Comparison of ENCODE assay signal across 8 cellular contexts in the genomic region with DNA sequence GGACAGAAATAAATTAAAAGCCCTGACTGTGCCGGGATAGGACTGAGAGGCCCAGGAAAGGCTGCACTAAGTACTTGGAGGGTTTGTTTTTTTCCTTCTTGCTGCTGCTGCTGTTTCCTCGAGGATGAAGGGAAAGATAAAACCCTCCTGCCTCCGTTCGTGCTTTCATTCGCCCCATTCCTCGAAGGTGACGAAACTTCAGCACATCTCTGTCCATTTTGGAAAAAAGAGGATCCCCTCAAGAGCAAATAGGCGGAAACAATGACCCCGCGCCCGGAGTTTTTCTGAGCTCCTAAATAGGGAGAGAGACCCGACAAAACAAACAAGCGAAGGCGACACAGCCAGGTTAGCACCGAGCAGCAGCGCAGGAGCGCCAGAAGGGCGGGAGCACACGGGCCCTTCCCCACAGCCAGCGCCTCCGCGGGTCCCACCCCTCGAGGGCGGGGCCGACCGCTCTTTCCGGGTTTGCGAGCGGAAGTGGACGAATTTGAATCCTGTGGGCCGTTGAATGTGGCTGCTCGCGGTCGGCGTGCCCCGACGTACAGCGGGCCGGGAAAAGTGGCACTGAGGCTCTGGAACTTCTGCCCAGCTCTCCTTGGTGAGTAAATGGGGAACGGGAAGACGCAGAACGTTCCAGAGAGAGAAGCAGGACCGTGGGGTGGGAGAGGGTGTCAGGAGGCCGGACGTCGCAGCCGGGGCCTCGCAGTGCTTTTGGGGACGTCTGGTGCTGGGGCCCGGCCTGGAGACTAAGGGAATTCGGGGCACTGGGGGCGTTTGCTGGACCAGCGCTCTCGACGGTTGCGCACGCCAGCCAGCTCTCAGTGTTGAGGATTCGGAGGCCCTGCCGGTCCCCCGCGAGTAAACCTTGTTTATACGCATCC. TPM values are rescaled to one million over a fixed set of nuclear protein-coding genes. Genes with fewer than 3 reads are reported as not detected.
DNase-seq lines count a peak whose midpoint lies in the region; ATAC-seq and TF ChIP-seq lines count a peak whose summit lies in the region.

Gene G2E3 (plus strand): TSS at position 484 of the 881 bp plus-strand sequence. CDS start 21,922 bp downstream, outside the sequence.

- POLR2A ChIA-PET in CD4-positive, alpha-beta T cell (lab: Charles Lee): interaction anchor here (0.6 to 2.9 kb wide), 8 partner anchors 9 to 649 kb away, joined by 3 to 16 read pairs (median 4); partner anchors contain the start of genes HECTD1, SCFD1 and STRN3

- no peaks in the 10 kb centered on the region for H3K27me3 Mint-ChIP-seq in CD4-positive, alpha-beta T cell

- TF ChIP-seq CTCF in CD4-positive, alpha-beta T cell (IDR thresholded peaks at IDR 0.05): no peak

- peak within 1 kb of the TSS; percentile 100 for H3K4me3 Mint-ChIP-seq in CD4-positive, alpha-beta T cell

- H3K4me1 Mint-ChIP-seq in CD4-positive, alpha-beta T cell (ENCODE audit: low read depth): peaks cover 46% of the 10 kb centered on the region

- peak within 1 kb of the TSS; percentile 100 for H3K4me3 ChIP-seq in effector memory CD4-positive, alpha-beta T cell (ENCODE audit: insufficient read depth, low read depth, low read length, poor library complexity, severe bottlenecking)

- peak; percentile 98 for ATAC-seq in CD4-positive, alpha-beta T cell (ENCODE audit: poor library complexity)
- peak; percentile 99 for ATAC-seq in GM19452 (IDR thresholded peaks at IDR 0.05; ENCODE audit: unreplicated experiment)
- peak; percentile 72 for ATAC-seq in HG03575 (IDR thresholded peaks at IDR 0.05; ENCODE audit: extremely low read depth, insufficient number of reproducible peaks, low FRiP score, unreplicated experiment)

- H3K27ac Mint-ChIP-seq in CD4-positive, alpha-beta T cell: peak within 1 kb of the TSS; percentile 96

- intact Hi-C loops in CD4-positive, alpha-beta T cell (cut with DNase I, micrococcal nuclease): loop anchor here (2.0 to 5.0 kb wide), 3 partner anchors 64 to 468 kb away; partner anchors contain the start of genes AP4S1 (in 1 of the 2), SCFD1 (in 1 of the 2) and STRN3 (in 1 of the 2)

- H3K36me3 ChIP-seq in effector memory CD4-positive, alpha-beta T cell (ENCODE audit: control insufficient read depth, insufficient read depth, low read length): no peaks in the 10 kb centered on the region

- no peaks in the 10 kb centered on the region for H3K27me3 ChIP-seq in CD4-positive, alpha-beta T cell (ENCODE audit: control insufficient read depth, insufficient read depth, low read length)
- no peaks in the 10 kb centered on the region for H3K27me3 ChIP-seq in effector memory CD4-positive, alpha-beta T cell (replicated peaks; ENCODE audit: control insufficient read depth, insufficient read depth, low read length, poor library complexity, severe bottlenecking)

- peaks cover 31% of the 10 kb centered on the region for H3K36me3 Mint-ChIP-seq in CD4-positive, alpha-beta T cell (ENCODE audit: low read depth)

- no peaks in the 10 kb centered on the region for H3K9me3 Mint-ChIP-seq in CD4-positive, alpha-beta T cell

- H3K9me3 ChIP-seq in CD4-positive, alpha-beta T cell (ENCODE audit: control insufficient read depth, low read length): no peaks in the 10 kb centered on the region
- H3K9me3 ChIP-seq in effector memory CD4-positive, alpha-beta T cell (ENCODE audit: control insufficient read depth, low read length): no peaks in the 10 kb centered on the region

- peak within 1 kb of the TSS; percentile 73 for H3K27ac ChIP-seq in CD4-positive, alpha-beta T cell (ENCODE audit: low read depth, low read length)
- peak within 1 kb of the TSS; percentile 82 for H3K27ac ChIP-seq in effector memory CD4-positive, alpha-beta T cell (ENCODE audit: insufficient read depth, low read length, poor library complexity, severe bottlenecking)

- CTCF ChIA-PET in CD4-positive, alpha-beta T cell (lab: Charles Lee): no interaction called here

- DNase-seq in CD4-positive, alpha-beta T cell: peak; percentile 71 to 86 (median 80)
- peak; percentile 91 for DNase-seq in NCI-H82 (lab: John Stamatoyannopoulos, UW)
- peak; percentile 95 for DNase-seq in activated CD8-positive, alpha-beta memory T cell treated with anti-CD3 and anti-CD28 coated beads for 24 hours
- peak; percentile 68 to 80 (median 75) for DNase-seq in effector memory CD4-positive, alpha-beta T cell
- peak; percentile 92 for DNase-seq in medulla oblongata (ENCODE audit: extremely low spot score)
- DNase-seq in stimulated activated CD8-positive, alpha-beta memory T cell treated with anti-CD3 and anti-CD28 coated beads, Interleukin-12 subunit alpha, Interleukin-12 subunit beta, amount 100 ng/mL, for 1 hour (ENCODE audit: low read depth): peak; percentile 76

- H3K4me1 ChIP-seq in effector memory CD4-positive, alpha-beta T cell (ENCODE audit: control insufficient read depth, insufficient read depth, low read length, poor library complexity, severe bottlenecking): no peaks in the 10 kb centered on the region

RNA-seq across cellular contexts. Expression of gene G2E3, which starts in this region (rescaled TPM):
- total RNA-seq in CD4-positive, alpha-beta T cell: 10 to 100 TPM; 23.8 to 24.3 TPM

Comparison
In these comparisons a context has a peak if more than half of its experiments do, and no peak if none do; other contexts are left out.
1. Peak in every context shown above with its lines: DNase-seq, ATAC-seq, H3K4me3 ChIP-seq and H3K27ac ChIP-seq.